In genomic region chr7:27187702-27188665, GRCh38 we compare ENCODE assay signal across 11 cellular contexts. TPM values are rescaled to one million over a fixed set of nuclear protein-coding genes. Genes with fewer than 3 reads are reported as not detected.
DNase-seq lines count a peak whose midpoint lies in the region; FAIRE-seq and TF ChIP-seq lines count a peak whose summit lies in the region.
"Had no signal": no experiment of that assay in that cellular context is flagged by ENCODE, and none has a peak within 500 bp of the region (broad histone marks: within the 10 kb centered on the region; RNA-seq: fewer than 3 reads in every experiment).

No MANE protein-coding gene starts in this region.

- H3K56ac ChIP-seq in H1 (replicated peaks; ENCODE audit: insufficient read length, low read depth, low read length) = no peak overlapping the region

- H3K27me3 ChIP-seq in CD4-positive, alpha-beta memory T cell (ENCODE audit: insufficient read depth, low read length) = peaks cover 91% of the 10 kb centered on the region
- H3K27me3 ChIP-seq in H1 (replicated peaks in 1 of 4; ENCODE audit: control insufficient read depth in 3 of 4, extremely low read depth in 1 of 4, insufficient read depth in 3 of 4, low read length in 3 of 4) = peaks cover 98 to 100% (median 99%) of the 10 kb centered on the region in 4 experiments
- peaks cover 100% of the 10 kb centered on the region for H3K27me3 ChIP-seq in neutrophil

- peak overlapping the region; percentile 15 to 39 for H3K4me3 ChIP-seq in CD4-positive, alpha-beta memory T cell (ENCODE audit: low read length in 2 of 2)
- H3K4me3 ChIP-seq in H1 (ENCODE audit: extremely low read depth in 1 of 4, insufficient read depth in 2 of 4, low read depth in 3 of 4, low read length in 4 of 4) (peak overlapping the region in 1 of 4 experiments; percentile 38; a peak in 2 of 8 replicates), neutrophil (ENCODE audit: low read depth in 1 of 2, low read length in 1 of 2) (peak overlapping the region; percentile 1 to 50)

- H4K8ac ChIP-seq in H1 (ENCODE audit: extremely low read depth, insufficient read depth, low read length) = no peak overlapping the region; the same call in 1 of the 2 replicates

- 4% methylated on average over 55 of the region's 55 CpGs; no CpG with 5 or more reads in 1 of the 2 experiments for WGBS in H1 (ENCODE audit: extremely low coverage in 1 of 2, insufficient coverage in 1 of 2, insufficient read length in 1 of 2, insufficient replicate concordance in 2 of 2, low coverage in 1 of 2, low lambda C conversion rate in 2 of 2, missing lambda C conversion rate in 1 of 2), 2 experiments

- peak overlapping the region; percentile 67 to 85 (median 72) for H3K4me3 Mint-ChIP-seq in CD4-positive, alpha-beta memory T cell

- H3K27me3 Mint-ChIP-seq in CD4-positive, alpha-beta memory T cell = peaks cover 71 to 76% of the 10 kb centered on the region in 2 donors

- CTCF ChIA-PET in CD4-positive, alpha-beta memory T cell (lab: Charles Lee; ENCODE audit: partially characterized antibody) = interaction anchor here (0.9 to 4.9 kb wide), 8 partner anchors 8 to 823 kb away, joined by 3 to 38 read pairs (median 6); no protein-coding TSS in a partner anchor
- CTCF ChIA-PET in H1 (lab: Charles Lee; ENCODE audit: partially characterized antibody) = interaction anchor here (0.7 to 9.1 kb wide), 13 partner anchors 8 to 958 kb away, joined by 4 to 64 read pairs (median 6); partner anchors contain the start of genes EVX1, HOXA5 and HOXA7

- no peak overlapping the region for H2AK5ac ChIP-seq in H1 (ENCODE audit: low read depth, low read length)

- no peak overlapping the region for H3K23ac ChIP-seq in H1 (ENCODE audit: insufficient read length)

- no peaks in the 10 kb centered on the region for H3K23me2 ChIP-seq in H1 (ENCODE audit: low read depth, low read length)

- H4K20me1 ChIP-seq in H1 (replicated peaks in 1 of 2; ENCODE audit: control insufficient read depth in 1 of 2, insufficient read depth in 2 of 2, low read length in 2 of 2) = peaks cover 33 to 55% of the 10 kb centered on the region in 2 experiments

- no peak overlapping the region for H4K5ac ChIP-seq in H1 (ENCODE audit: insufficient read length, low read depth, low read length)

- H3K9ac ChIP-seq in H1 (replicated peaks in 1 of 4; ENCODE audit: extremely low read depth in 1 of 4, low read depth in 3 of 4, low read length in 3 of 4) = no peak overlapping the region

- FAIRE-seq in H1 (lab: Jason Lieb, UNC) (no peak), GM12891 (lab: Jason Lieb, UNC) (no peak)

- no peak overlapping the region for H2BK20ac ChIP-seq in H1 (ENCODE audit: low read length)

- TF ChIP-seq RAD21 in H1 (IDR thresholded peaks at IDR 0.05 in 1 of 2, conservative IDR thresholded peaks at IDR 0.05 in 1 of 2; ENCODE audit: low read depth in 2 of 2, low read length in 2 of 2) = no peak

- no peak overlapping the region for H2AFZ ChIP-seq in H1 (ENCODE audit: low read length)

- H3K27ac Mint-ChIP-seq in CD4-positive, alpha-beta memory T cell = peak overlapping the region in 4 of 7 donors; percentile 43 to 89 (median 70)

- 0 out of 2 replicates have a peak overlapping the region, but pooled peaks have one; percentile 82 for H2BK12ac ChIP-seq in H1 (ENCODE audit: low read depth, low read length)

- no peak overlapping the region for H3K18ac ChIP-seq in H1 (ENCODE audit: extremely low read depth, low read length)

- POLR2A ChIA-PET in CD4-positive, alpha-beta memory T cell (lab: Charles Lee; ENCODE audit: partially characterized antibody) = interaction anchor here (1.3 to 1.7 kb wide), 4 partner anchors 8 to 18 kb away, joined by 3 to 9 read pairs (median 6); partner anchors contain the start of gene HOXA13
- POLR2A ChIA-PET in H1 (lab: Charles Lee; ENCODE audit: partially characterized antibody) = interaction anchor here (0.5 to 0.9 kb wide), 2 partner anchors 11 to 287 kb away, joined by 3 read pairs; no protein-coding TSS in a partner anchor

- peak overlapping the region; percentile 29 to 41 for H3K4me2 ChIP-seq in H1 (ENCODE audit: insufficient read depth in 1 of 2, low read depth in 2 of 2, low read length in 2 of 2)

- H3K36me3 Mint-ChIP-seq in CD4-positive, alpha-beta memory T cell = peaks cover 0 to 1% of the 10 kb centered on the region in 2 donors

- H3K79me1 ChIP-seq in H1 (ENCODE audit: low read depth, low read length) = no peaks in the 10 kb centered on the region

- H3K79me2 ChIP-seq in H1 (ENCODE audit: control insufficient read depth in 1 of 2, insufficient read depth in 2 of 2, low read length in 2 of 2) = no peaks in the 10 kb centered on the region

- intact Hi-C loops in CD4-positive, alpha-beta memory T cell (cut with micrococcal nuclease) = no loop called here

- no peak overlapping the region for H3K14ac ChIP-seq in H1 (ENCODE audit: insufficient read length)

- H3K27ac ChIP-seq in CD4-positive, alpha-beta memory T cell (ENCODE audit: low read depth, low read length) = no peak overlapping the region
- H3K27ac ChIP-seq in H1 (ENCODE audit: low read depth, low read length) (no peak overlapping the region), neutrophil (no peak overlapping the region)

- TF ChIP-seq CTCF in H1 (IDR thresholded peaks at IDR 0.05; ENCODE audit: control extremely low read depth in 1 of 3, insufficient read depth in 1 of 3, low read depth in 1 of 3, low read length in 3 of 3) (no peak), neutrophil (IDR thresholded peaks at IDR 0.05) (no peak)

- H3K4me1 Mint-ChIP-seq in CD4-positive, alpha-beta memory T cell = peaks cover 32 to 81% (median 51%) of the 10 kb centered on the region in 4 donors

- peaks cover 0 to 13% (median 1%) of the 10 kb centered on the region in 8 donors for H3K9me3 Mint-ChIP-seq in CD4-positive, alpha-beta memory T cell

- TF ChIP-seq POLR2A in H1 (IDR thresholded peaks at IDR 0.05; ENCODE audit: control extremely low read depth in 1 of 2, low read depth in 2 of 2, low read length in 2 of 2) (no peak), GM12891 (IDR thresholded peaks at IDR 0.05; ENCODE audit: low read depth, low read length) (no peak)

- DNase-seq in CD4-positive, alpha-beta memory T cell = no peak
- DNase-seq in NCI-H1048 (lab: John Stamatoyannopoulos, UW) = peak; percentile 58
- DNase-seq in H1 (ENCODE audit: low read depth in 1 of 2, low spot score in 2 of 2) = peak in 1 of 2 experiments; percentile 70
- DNase-seq in medulla oblongata (ENCODE audit: extremely low spot score) = no peak
- no peak for DNase-seq in LoVo (ENCODE audit: low spot score)
- no peak for DNase-seq in cerebellum (ENCODE audit: low spot score)
- no peak for DNase-seq in GM12891 (ENCODE audit: insufficient read length, low spot score)
- DNase-seq: NK-92 treated with Interleukin-12 subunit alpha and Interleukin-12 subunit beta, amount 100 ng/mL, for 24 hours; substantia nigra had no signal

- H2BK5ac ChIP-seq in H1 (ENCODE audit: low read depth, low read length) = no peak overlapping the region

- no peak overlapping the region for H4K91ac ChIP-seq in H1 (replicated peaks; ENCODE audit: insufficient read length, low read length)

- H3K4ac ChIP-seq in H1 (replicated peaks; ENCODE audit: insufficient read length, low read depth, low read length) = no peak overlapping the region

- H2BK120ac ChIP-seq in H1 (replicated peaks; ENCODE audit: low read depth, low read length) = no peak overlapping the region

- H3K9me3 ChIP-seq in CD4-positive, alpha-beta memory T cell (ENCODE audit: control insufficient read depth in 1 of 2, low read length in 2 of 2) = no peaks in the 10 kb centered on the region
- H3K9me3 ChIP-seq in H1 (ENCODE audit: insufficient read depth in 2 of 2, low read depth in 1 of 2, low read length in 1 of 2) (peaks cover 0 to 2% of the 10 kb centered on the region in 2 experiments; a peak in 1 of 4 replicates), neutrophil (no peaks in the 10 kb centered on the region)

- H3K4me1 ChIP-seq in CD4-positive, alpha-beta memory T cell (ENCODE audit: insufficient read depth, low read length) = peaks cover 75% of the 10 kb centered on the region
- H3K4me1 ChIP-seq in H1 (replicated peaks in 1 of 4; ENCODE audit: control insufficient read depth in 3 of 4, insufficient read depth in 4 of 4, low read length in 3 of 4) (peaks cover 0 to 27% (median 18%) of the 10 kb centered on the region in 4 experiments; a peak in 6 of 7 replicates), neutrophil (ENCODE audit: control insufficient read depth in 1 of 2, insufficient read depth in 1 of 2, low read depth in 1 of 2, low read length in 1 of 2) (peaks cover 53 to 65% of the 10 kb centered on the region in 2 experiments)

- H2BK15ac ChIP-seq in H1 (ENCODE audit: low read length) = no peak overlapping the region

- H3K36me3 ChIP-seq in CD4-positive, alpha-beta memory T cell (ENCODE audit: insufficient read depth, low read length) = no peaks in the 10 kb centered on the region
- peaks cover 0 to 14% (median 0%) of the 10 kb centered on the region in 4 experiments; a peak in 1 of 8 replicates for H3K36me3 ChIP-seq in H1 (ENCODE audit: control insufficient read depth in 2 of 4, insufficient read depth in 4 of 4, low read length in 3 of 4)
- H3K36me3 ChIP-seq in neutrophil = no peaks in the 10 kb centered on the region

- TF ChIP-seq EP300 in H1 (IDR thresholded peaks at IDR 0.05; ENCODE audit: borderline replicate concordance in 1 of 2, low read depth in 2 of 2, low read length in 2 of 2) = no peak

RNA-seq across cellular contexts. Expression of gene HOXA11, which starts 3.0 kb away (rescaled TPM):
- not detected for total RNA-seq in CD4-positive, alpha-beta memory T cell
- not detected for polyA plus RNA-seq in CD4-positive, alpha-beta memory T cell
- not detected in 2 replicates for total RNA-seq in H1 (2021; fragmentation: NEBNext Ultra II Directional; extraction: Animal tissue kit (Norgen Biotek cat#: 25700))
- not detected in 2 replicates for polyA plus RNA-seq in H1 (2011; rRNA removed)
- not detected for polyA plus RNA-seq in H1 (2011; cell fraction: cytosol; rRNA removed)
- not detected for polyA plus RNA-seq in H1 (2011; cell fraction: nucleus; rRNA removed)
- polyA plus RNA-seq in H1 (2012, experiment 1 of 2) = not detected in 4 replicates
- not detected for polyA plus RNA-seq in H1 (2012, experiment 2 of 2)
- polyA plus RNA-seq in H1 (2013, experiment 1 of 2) = not detected
- not detected for polyA plus RNA-seq in H1 (2013, experiment 2 of 2)
- not detected in 2 replicates for polyA minus RNA-seq in H1 (2011; rRNA and poly(A)+ RNA removed)
- polyA minus RNA-seq in H1 (2011; cell fraction: cytosol; rRNA and poly(A)+ RNA removed) = not detected
- not detected for polyA minus RNA-seq in H1 (2011; cell fraction: nucleus; rRNA and poly(A)+ RNA removed)
- total RNA-seq in cerebellum = not detected
- not detected for polyA plus RNA-seq in GM12891 (2012; ENCODE audit: low read depth, missing spikeins)
- total RNA-seq: lung microvascular endothelial cell had no signal

RNA-seq across cellular contexts. Expression of gene HOXA13, which starts 11.9 kb away (rescaled TPM):
- total RNA-seq in CD4-positive, alpha-beta memory T cell = not detected
- not detected for polyA plus RNA-seq in CD4-positive, alpha-beta memory T cell
- total RNA-seq in H1 (2021; fragmentation: NEBNext Ultra II Directional; extraction: Animal tissue kit (Norgen Biotek cat#: 25700)) = not detected in 2 replicates
- polyA plus RNA-seq in H1 (2011; rRNA removed) = not detected in 2 replicates
- not detected for polyA plus RNA-seq in H1 (2011; cell fraction: cytosol; rRNA removed)
- not detected for polyA plus RNA-seq in H1 (2011; cell fraction: nucleus; rRNA removed)
- polyA plus RNA-seq in H1 (2012, experiment 1 of 2) = 0.07 TPM in 1 of 4 replicates, not detected in the others
- not detected for polyA plus RNA-seq in H1 (2012, experiment 2 of 2)
- polyA plus RNA-seq in H1 (2013, experiment 1 of 2) = not detected
- polyA plus RNA-seq in H1 (2013, experiment 2 of 2) = not detected
- polyA minus RNA-seq in H1 (2011; rRNA and poly(A)+ RNA removed) = not detected in 2 replicates
- not detected for polyA minus RNA-seq in H1 (2011; cell fraction: cytosol; rRNA and poly(A)+ RNA removed)
- polyA minus RNA-seq in H1 (2011; cell fraction: nucleus; rRNA and poly(A)+ RNA removed) = not detected
- total RNA-seq in cerebellum = not detected
- polyA plus RNA-seq in GM12891 (2012; ENCODE audit: low read depth, missing spikeins) = not detected
- total RNA-seq: lung microvascular endothelial cell had no signal

RNA-seq across cellular contexts. Expression of gene HOXA10, which starts 13.9 kb away (rescaled TPM):
- total RNA-seq in CD4-positive, alpha-beta memory T cell = not detected
- polyA plus RNA-seq in CD4-positive, alpha-beta memory T cell = not detected
- not detected in 2 replicates for total RNA-seq in H1 (2021; fragmentation: NEBNext Ultra II Directional; extraction: Animal tissue kit (Norgen Biotek cat#: 25700))
- not detected in 2 replicates for polyA plus RNA-seq in H1 (2011; rRNA removed)
- polyA plus RNA-seq in H1 (2011; cell fraction: cytosol; rRNA removed) = not detected
- polyA plus RNA-seq in H1 (2011; cell fraction: nucleus; rRNA removed) = not detected
- polyA plus RNA-seq in H1 (2012, experiment 1 of 2) = not detected in 4 replicates
- polyA plus RNA-seq in H1 (2012, experiment 2 of 2) = not detected
- polyA plus RNA-seq in H1 (2013, experiment 1 of 2) = not detected
- polyA plus RNA-seq in H1 (2013, experiment 2 of 2) = not detected
- not detected in 2 replicates for polyA minus RNA-seq in H1 (2011; rRNA and poly(A)+ RNA removed)
- not detected for polyA minus RNA-seq in H1 (2011; cell fraction: cytosol; rRNA and poly(A)+ RNA removed)
- polyA minus RNA-seq in H1 (2011; cell fraction: nucleus; rRNA and poly(A)+ RNA removed) = not detected
- not detected for total RNA-seq in cerebellum
- not detected for polyA plus RNA-seq in GM12891 (2012; ENCODE audit: low read depth, missing spikeins)

RNA-seq across cellular contexts. Expression of gene HOXA9, which starts 22.6 kb away (rescaled TPM):
- not detected for total RNA-seq in CD4-positive, alpha-beta memory T cell
- polyA plus RNA-seq in CD4-positive, alpha-beta memory T cell = not detected
- total RNA-seq in H1 (2021; fragmentation: NEBNext Ultra II Directional; extraction: Animal tissue kit (Norgen Biotek cat#: 25700)) = not detected in 2 replicates
- not detected in 2 replicates for polyA plus RNA-seq in H1 (2011; rRNA removed)
- not detected for polyA plus RNA-seq in H1 (2011; cell fraction: cytosol; rRNA removed)
- not detected for polyA plus RNA-seq in H1 (2011; cell fraction: nucleus; rRNA removed)
- polyA plus RNA-seq in H1 (2012, experiment 1 of 2) = not detected in 4 replicates
- not detected for polyA plus RNA-seq in H1 (2012, experiment 2 of 2)
- not detected for polyA plus RNA-seq in H1 (2013, experiment 1 of 2)
- polyA plus RNA-seq in H1 (2013, experiment 2 of 2) = not detected
- polyA minus RNA-seq in H1 (2011; rRNA and poly(A)+ RNA removed) = not detected in 2 replicates
- not detected for polyA minus RNA-seq in H1 (2011; cell fraction: cytosol; rRNA and poly(A)+ RNA removed)
- polyA minus RNA-seq in H1 (2011; cell fraction: nucleus; rRNA and poly(A)+ RNA removed) = not detected
- total RNA-seq in cerebellum = not detected
- not detected for polyA plus RNA-seq in GM12891 (2012; ENCODE audit: low read depth, missing spikeins)

RNA-seq across cellular contexts. Expression of gene HOXA7, which starts 31.5 kb away (rescaled TPM):
- total RNA-seq in CD4-positive, alpha-beta memory T cell = not detected
- polyA plus RNA-seq in CD4-positive, alpha-beta memory T cell = not detected
- total RNA-seq in H1 (2021; fragmentation: NEBNext Ultra II Directional; extraction: Animal tissue kit (Norgen Biotek cat#: 25700)) = not detected in 2 replicates
- polyA plus RNA-seq in H1 (2011; rRNA removed) = 0.03 TPM in 1 of 2 replicates, not detected in the other
- not detected for polyA plus RNA-seq in H1 (2011; cell fraction: cytosol; rRNA removed)
- polyA plus RNA-seq in H1 (2011; cell fraction: nucleus; rRNA removed) = not detected
- not detected in 4 replicates for polyA plus RNA-seq in H1 (2012, experiment 1 of 2)
- not detected for polyA plus RNA-seq in H1 (2012, experiment 2 of 2)
- polyA plus RNA-seq in H1 (2013, experiment 1 of 2) = 0.02 TPM
- polyA plus RNA-seq in H1 (2013, experiment 2 of 2) = 0.02 TPM
- polyA minus RNA-seq in H1 (2011; rRNA and poly(A)+ RNA removed) = not detected in 2 replicates
- polyA minus RNA-seq in H1 (2011; cell fraction: cytosol; rRNA and poly(A)+ RNA removed) = not detected
- polyA minus RNA-seq in H1 (2011; cell fraction: nucleus; rRNA and poly(A)+ RNA removed) = not detected
- total RNA-seq in cerebellum = not detected
- not detected for polyA plus RNA-seq in GM12891 (2012; ENCODE audit: low read depth, missing spikeins)
